In the genomic region with DNA sequence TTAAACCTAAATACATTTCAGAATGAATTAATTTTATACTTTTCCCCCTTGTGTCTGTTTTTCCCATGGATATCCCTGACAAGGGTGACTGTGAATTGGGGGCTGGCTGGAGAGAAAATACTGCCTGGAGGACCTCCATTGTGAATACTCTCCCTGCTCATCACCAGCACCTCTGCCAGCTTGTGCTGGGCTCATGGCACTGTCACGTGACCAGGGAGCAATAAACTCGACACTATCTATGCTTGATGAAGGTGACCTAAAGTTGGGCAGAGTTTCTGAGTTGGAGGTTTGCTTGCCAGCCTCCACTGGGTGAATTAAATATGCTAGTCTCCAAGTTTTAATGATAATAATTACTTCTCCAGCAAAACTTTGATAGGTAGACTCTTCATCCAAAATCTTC, we compare ENCODE assay signal across 21 cellular contexts.
DNase-seq lines count a peak whose midpoint lies in the region; ATAC-seq, FAIRE-seq and TF ChIP-seq lines count a peak whose summit lies in the region.
"Had no signal": no experiment of that assay in that cellular context is flagged by ENCODE, and none has a peak within 500 bp of the region (broad histone marks: within the 10 kb centered on the region; RNA-seq: fewer than 3 reads in every experiment).

No MANE protein-coding gene starts in this region.

- TF ChIP-seq POLR2A in HepG2 (IDR thresholded peaks at IDR 0.05; ENCODE audit: insufficient read depth in 1 of 2, low read depth in 2 of 2, low read length in 2 of 2) (no peak), right lobe of liver (IDR thresholded peaks at IDR 0.05) (no peak)

- no peaks in the 10 kb centered on the region for H4K20me1 ChIP-seq in HepG2 (ENCODE audit: insufficient read depth, low read length)
- H4K20me1 ChIP-seq: BLaER1 had no signal

- H3K9me3 Mint-ChIP-seq in WTC11 = peaks cover 15% of the 10 kb centered on the region

- BruUV-seq in HepG2 (replicated peaks; lab: Mats Ljungman, UMichigan) = no TSS peak

- H3K27me3 Mint-ChIP-seq in WTC11 (ENCODE audit: low read depth) = no peaks in the 10 kb centered on the region
- H3K27me3 Mint-ChIP-seq: CD4-positive, CD25-positive, alpha-beta regulatory T cell; CD8-positive, alpha-beta memory T cell had no signal

- H3K27ac ChIP-seq in HepG2 (ENCODE audit: extremely low read length, insufficient read depth, low read length) = no peak overlapping the region
- no peak overlapping the region for H3K27ac ChIP-seq in right lobe of liver
- H3K27ac ChIP-seq: 22Rv1, BLaER1 had no signal

- H3K79me2 ChIP-seq in HepG2 (ENCODE audit: insufficient read depth, low read length) = no peaks in the 10 kb centered on the region

- no peaks in the 10 kb centered on the region for H3K36me3 ChIP-seq in HepG2 (replicated peaks in 1 of 2; ENCODE audit: control insufficient read depth in 1 of 2, insufficient read depth in 2 of 2, low read length in 2 of 2)
- no peaks in the 10 kb centered on the region for H3K36me3 ChIP-seq in right lobe of liver
- H3K36me3 ChIP-seq: BE2C, BLaER1 had no signal

- in situ Hi-C loops in HepG2 (cut with HindIII; ENCODE audit: extremely low pct_ligation_motif_present, low pct_unique_long_range_greater_than_20kb) = no loop called here

- TF ChIP-seq EP300 in HepG2 (IDR thresholded peaks at IDR 0.05; ENCODE audit: low read depth in 2 of 2, low read length in 2 of 2) (no peak), HepG2 (CRISPR knock-in tag; IDR thresholded peaks at IDR 0.05; ENCODE audit: borderline replicate concordance) (no peak)

- ATAC-seq in HepG2 (no peak), right lobe of liver (no peak), WTC11 (no peak)

- FAIRE-seq in HepG2 (lab: Jason Lieb, UNC) = no peak
- FAIRE-seq: GM12891, GM19239 had no signal

- no peak for TF ChIP-seq CTCF in HepG2 (CRISPR knock-in tag; IDR thresholded peaks at IDR 0.05)
- no peak for TF ChIP-seq CTCF in right lobe of liver (IDR thresholded peaks at IDR 0.05)
- TF ChIP-seq CTCF in WTC11 (IDR thresholded peaks at IDR 0.05) = no peak

- H3K9me3 ChIP-seq in HepG2 (ENCODE audit: low read length) = no peaks in the 10 kb centered on the region
- no peaks in the 10 kb centered on the region for H3K9me3 ChIP-seq in right lobe of liver
- H3K9me3 ChIP-seq: BE2C, BLaER1 had no signal

- intact Hi-C loops in HepG2 (cut with micrococcal nuclease; ENCODE audit: unreplicated experiment) (no loop called here), right lobe of liver (cut with DNase I) (no loop called here)

- H3K4me1 Mint-ChIP-seq in WTC11 = peaks cover 8% of the 10 kb centered on the region
- H3K4me1 Mint-ChIP-seq: CD4-positive, alpha-beta memory T cell; CD4-positive, CD25-positive, alpha-beta regulatory T cell; CD8-positive, alpha-beta memory T cell had no signal

- H2AFZ ChIP-seq in HepG2 (ENCODE audit: low read length) = no peak overlapping the region

- no peaks in the 10 kb centered on the region for H3K4me1 ChIP-seq in HepG2 (ENCODE audit: insufficient read depth, low read length)
- no peaks in the 10 kb centered on the region for H3K4me1 ChIP-seq in right lobe of liver
- H3K4me1 ChIP-seq: BE2C had no signal

- no peak overlapping the region for H3K4me3 ChIP-seq in HepG2 (replicated peaks in 1 of 3; ENCODE audit: insufficient read depth in 1 of 3, low read depth in 2 of 3, low read length in 3 of 3)
- H3K4me3 ChIP-seq in right lobe of liver = no peak overlapping the region
- H3K4me3 ChIP-seq: BLaER1 had no signal

- no peaks in the 10 kb centered on the region for H3K36me3 Mint-ChIP-seq in WTC11
- H3K36me3 Mint-ChIP-seq: CD14-positive monocyte; CD4-positive, alpha-beta memory T cell; CD4-positive, CD25-positive, alpha-beta regulatory T cell; CD8-positive, alpha-beta memory T cell had no signal

- DNase-seq in HepG2 (ENCODE audit: low spot score) (no peak), right lobe of liver (no peak), WTC11 (ENCODE audit: low spot score) (no peak), DMS153 treated with DMSO at 0.1 percent for 48 hours (lab: John Stamatoyannopoulos, UW; ENCODE audit: unreplicated experiment) (no peak), NCI-H82 treated with DMSO at 0.1 percent for 48 hours (lab: John Stamatoyannopoulos, UW; ENCODE audit: unreplicated experiment) (no peak)
- DNase-seq: ACHN; BE2C; C1 segment of cervical spinal cord; CD4-positive, alpha-beta memory T cell; CD4-positive, CD25-positive, alpha-beta regulatory T cell; CD8-positive, alpha-beta memory T cell; COR-L47; DMS 273 treated with DMSO at 0.1 percent for 48 hours; DMS153; DMS79 treated with DMSO at 0.1 percent for 48 hours; GF-D8 had no signal

- CTCF ChIA-PET in HepG2 (lab: Yijun Ruan, JAX; ENCODE audit: low intra/inter-chr PET ratio, low total read pairs) (no interaction called here), WTC11 (lab: Charles Lee) (no interaction called here)

- POLR2A ChIA-PET in HepG2 (lab: Yijun Ruan, JAX) = no interaction called here
- POLR2A ChIA-PET in WTC11 (lab: Charles Lee) = no interaction called here

- 0% methylated on average over 2 of the region's 2 CpGs for WGBS in HepG2 (ENCODE audit: low lambda C conversion rate)
- 14% methylated on average over 2 of the region's 2 CpGs for WGBS in right lobe of liver (ENCODE audit: insufficient coverage, low coverage, low lambda C conversion rate, missing lambda C conversion rate)

- no peak for TF ChIP-seq RAD21 in HepG2 (CRISPR knock-in tag; IDR thresholded peaks at IDR 0.05)

- no peak overlapping the region for H3K27ac Mint-ChIP-seq in WTC11
- H3K27ac Mint-ChIP-seq: CD14-positive monocyte; CD4-positive, alpha-beta memory T cell; CD4-positive, CD25-positive, alpha-beta regulatory T cell; CD8-positive, alpha-beta memory T cell had no signal

- no peak overlapping the region for H3K4me2 ChIP-seq in HepG2 (ENCODE audit: low read depth, low read length)
- H3K4me2 ChIP-seq: BLaER1 had no signal

- H3K4me3 Mint-ChIP-seq in WTC11 = no peak overlapping the region
- H3K4me3 Mint-ChIP-seq: CD14-positive monocyte; CD4-positive, alpha-beta memory T cell; CD8-positive, alpha-beta memory T cell had no signal

- H3K27me3 ChIP-seq in HepG2 (ENCODE audit: control insufficient read depth in 1 of 2, insufficient read depth in 2 of 2, low read length in 2 of 2) (no peaks in the 10 kb centered on the region; a peak in 1 of 5 replicates), right lobe of liver (no peaks in the 10 kb centered on the region)
- H3K27me3 ChIP-seq: BE2C, BLaER1 had no signal

- no peak overlapping the region for H3K9ac ChIP-seq in HepG2 (ENCODE audit: insufficient read depth, low read depth, low read length)
- H3K9ac ChIP-seq: BLaER1 had no signal

TF ChIP-seq in HepG2, 621 proteins besides CTCF, POLR2A, EP300 and RAD21 (continues in another document):
- TF ChIP-seq, protein P1, sequence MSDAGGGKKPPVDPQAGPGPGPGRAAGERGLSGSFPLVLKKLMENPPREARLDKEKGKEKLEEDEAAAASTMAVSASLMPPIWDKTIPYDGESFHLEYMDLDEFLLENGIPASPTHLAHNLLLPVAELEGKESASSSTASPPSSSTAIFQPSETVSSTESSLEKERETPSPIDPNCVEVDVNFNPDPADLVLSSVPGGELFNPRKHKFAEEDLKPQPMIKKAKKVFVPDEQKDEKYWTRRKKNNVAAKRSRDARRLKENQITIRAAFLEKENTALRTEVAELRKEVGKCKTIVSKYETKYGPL (CRISPR knock-in tag; IDR thresholded peaks at IDR 0.05) = no peak

TF ChIP-seq in WTC11, 78 proteins besides CTCF, POLR2A, EP300 and RAD21:
- no peak for TF ChIP-seq FOXK1 (CRISPR knock-in tag; IDR thresholded peaks at IDR 0.05)
- TF ChIP-seq, protein P2, sequence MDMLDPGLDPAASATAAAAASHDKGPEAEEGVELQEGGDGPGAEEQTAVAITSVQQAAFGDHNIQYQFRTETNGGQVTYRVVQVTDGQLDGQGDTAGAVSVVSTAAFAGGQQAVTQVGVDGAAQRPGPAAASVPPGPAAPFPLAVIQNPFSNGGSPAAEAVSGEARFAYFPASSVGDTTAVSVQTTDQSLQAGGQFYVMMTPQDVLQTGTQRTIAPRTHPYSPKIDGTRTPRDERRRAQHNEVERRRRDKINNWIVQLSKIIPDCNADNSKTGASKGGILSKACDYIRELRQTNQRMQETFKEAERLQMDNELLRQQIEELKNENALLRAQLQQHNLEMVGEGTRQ (CRISPR knock-in tag; IDR thresholded peaks at IDR 0.05) = 0 out of 2 replicates have a peak, but pooled peaks have one; percentile 22
- TF ChIP-seq, protein P3, sequence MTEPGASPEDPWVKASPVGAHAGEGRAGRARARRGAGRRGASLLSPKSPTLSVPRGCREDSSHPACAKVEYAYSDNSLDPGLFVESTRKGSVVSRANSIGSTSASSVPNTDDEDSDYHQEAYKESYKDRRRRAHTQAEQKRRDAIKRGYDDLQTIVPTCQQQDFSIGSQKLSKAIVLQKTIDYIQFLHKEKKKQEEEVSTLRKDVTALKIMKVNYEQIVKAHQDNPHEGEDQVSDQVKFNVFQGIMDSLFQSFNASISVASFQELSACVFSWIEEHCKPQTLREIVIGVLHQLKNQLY (CRISPR knock-in tag; IDR thresholded peaks at IDR 0.05) = no peak
TF ChIP-seq in WTC11: peak in this region for 1.
